ENCODE assay signal across 21 cellular contexts in the genomic region with DNA sequence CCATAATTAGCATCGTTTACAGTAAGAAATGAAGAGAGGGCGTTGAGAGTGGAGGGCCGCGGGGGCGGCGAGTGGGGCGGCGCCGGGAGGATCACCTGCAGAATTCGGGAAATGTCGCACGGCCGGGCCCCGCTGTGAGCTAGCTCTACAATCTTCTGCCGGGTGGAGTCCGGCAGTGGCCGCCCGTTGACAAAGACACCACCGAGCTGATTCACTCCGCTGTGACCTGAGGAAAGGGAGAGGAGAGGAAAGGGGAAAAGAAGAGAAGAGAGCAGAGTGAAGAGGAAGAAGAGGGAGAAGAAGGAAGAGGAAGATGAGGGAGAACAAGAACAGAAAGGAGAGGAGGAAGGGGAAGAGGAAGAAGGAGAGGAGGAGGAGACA. TPM values are rescaled to one million over a fixed set of nuclear protein-coding genes. Genes with fewer than 3 reads are reported as not detected.
DNase-seq lines count a peak whose midpoint lies in the region; ATAC-seq and TF ChIP-seq lines count a peak whose summit lies in the region.
"Had no signal": no experiment of that assay in that cellular context is flagged by ENCODE, and none has a peak within 500 bp of the region (broad histone marks: within the 10 kb centered on the region; RNA-seq: fewer than 3 reads in every experiment).

No MANE protein-coding gene starts in this region.

- peaks cover 6% of the 10 kb centered on the region for H3K4me1 ChIP-seq in mesendoderm (ENCODE audit: control insufficient read depth, low read depth, low read length)

- H2BK120ac ChIP-seq in mesendoderm (ENCODE audit: low read depth, low read length) = no peak overlapping the region

- no peak overlapping the region for H3K23ac ChIP-seq in mesendoderm (ENCODE audit: low read length)

- no peak overlapping the region for H3K4ac ChIP-seq in mesendoderm (ENCODE audit: low read depth, low read length)

- H3K4me3 Mint-ChIP-seq in natural killer cell = peak overlapping the region; percentile 19
- no peak overlapping the region for H3K4me3 Mint-ChIP-seq in natural killer cell treated with Interleukin-12 subunit alpha and Interleukin-12 subunit beta and Interleukin-15 and Interleukin-18, amount 100 ng/mL, for 72 hours
- H3K4me3 Mint-ChIP-seq: activated T-cell treated with anti-CD3 and anti-CD28 coated beads, Interleukin-2, amount 50 U/mL, for 24 hours; mesothelial cell of epicardium had no signal

- no peak overlapping the region for H3K9ac ChIP-seq in mesendoderm (ENCODE audit: low read length)
- H3K9ac ChIP-seq: KMS-11 had no signal

- H2AK5ac ChIP-seq in mesendoderm (ENCODE audit: low read length) = no peak overlapping the region

- no peak overlapping the region for H2BK5ac ChIP-seq in mesendoderm (ENCODE audit: low read length)

- H3K79me2 ChIP-seq in mesendoderm (ENCODE audit: control insufficient read depth, insufficient read depth, low read length) = no peaks in the 10 kb centered on the region

- H3K4me1 Mint-ChIP-seq in natural killer cell = peaks cover 26 to 48% of the 10 kb centered on the region in 2 donors
- H3K4me1 Mint-ChIP-seq in natural killer cell treated with Interleukin-12 subunit alpha and Interleukin-12 subunit beta and Interleukin-15 and Interleukin-18, amount 100 ng/mL, for 72 hours (ENCODE audit: low read depth in 2 of 2) = peaks cover 43 to 47% of the 10 kb centered on the region in 2 donors

- no CpG with 5 or more reads among the region's 20 CpGs for WGBS in mesendoderm (ENCODE audit: extremely low coverage, insufficient coverage, low lambda C conversion rate)

- peaks cover 86% of the 10 kb centered on the region for H3K27me3 ChIP-seq in mesendoderm (ENCODE audit: insufficient read depth, low read length, poor library complexity)

- H3K27ac Mint-ChIP-seq in natural killer cell = no peak overlapping the region
- no peak overlapping the region for H3K27ac Mint-ChIP-seq in natural killer cell treated with Interleukin-12 subunit alpha and Interleukin-12 subunit beta and Interleukin-15 and Interleukin-18, amount 100 ng/mL, for 72 hours
- H3K27ac Mint-ChIP-seq: mesothelial cell of epicardium had no signal

- no peak overlapping the region for H3K18ac ChIP-seq in mesendoderm (ENCODE audit: low read length)

- H3K4me3 ChIP-seq in mesendoderm (ENCODE audit: low read length) = no peak overlapping the region
- H3K4me3 ChIP-seq: right atrium auricular region had no signal

- no peak for ATAC-seq in natural killer cell
- ATAC-seq in natural killer cell treated with Interleukin-12 subunit alpha and Interleukin-12 subunit beta and Interleukin-15 and Interleukin-18, amount 100 ng/mL, for 72 hours = no peak
- ATAC-seq: left cardiac atrium had no signal

- H4K5ac ChIP-seq in mesendoderm (ENCODE audit: low read length) = no peak overlapping the region

- H3K56ac ChIP-seq in mesendoderm (ENCODE audit: low read length) = no peak overlapping the region

- no peak for DNase-seq in natural killer cell
- DNase-seq in natural killer cell treated with Interleukin-12 subunit alpha and Interleukin-12 subunit beta and Interleukin-15 and Interleukin-18, amount 100 ng/mL, for 72 hours (ENCODE audit: low spot score) = no peak
- peak; percentile 57 for DNase-seq in mesendoderm
- DNase-seq in DMS 273 (lab: John Stamatoyannopoulos, UW; ENCODE audit: unreplicated experiment) = no peak
- no peak for DNase-seq in mucosa of gallbladder (ENCODE audit: low spot score)
- no peak for DNase-seq in RPMI8226
- DNase-seq in GDM1 (lab: John Stamatoyannopoulos, UW) = no peak
- DNase-seq: activated CD4-positive, alpha-beta T cell treated with anti-CD3 and anti-CD28 coated beads, Interleukin-2, amount 50 U/mL, for 4 hours; activated T-cell treated with anti-CD3 and anti-CD28 coated beads, Interleukin-2, amount 50 U/mL, for 24 hours; DMS153; foreskin melanocyte; left cardiac atrium; NCI-H2029 treated with DMSO at 0.1 percent for 48 hours; nucleus accumbens had no signal

- H3K36me3 Mint-ChIP-seq in natural killer cell = peaks cover 58% of the 10 kb centered on the region
- H3K36me3 Mint-ChIP-seq in natural killer cell treated with Interleukin-12 subunit alpha and Interleukin-12 subunit beta and Interleukin-15 and Interleukin-18, amount 100 ng/mL, for 72 hours = peaks cover 35% of the 10 kb centered on the region
- H3K36me3 Mint-ChIP-seq: mesothelial cell of epicardium had no signal

- intact Hi-C loops in natural killer cell (cut with micrococcal nuclease) = no loop called here

- no peak for TF ChIP-seq CTCF in natural killer cell (IDR thresholded peaks at IDR 0.05)

- H3K27me3 Mint-ChIP-seq in natural killer cell (ENCODE audit: low read depth in 2 of 2) = peaks cover 72 to 78% of the 10 kb centered on the region in 2 donors
- peaks cover 65 to 77% of the 10 kb centered on the region in 2 donors for H3K27me3 Mint-ChIP-seq in natural killer cell treated with Interleukin-12 subunit alpha and Interleukin-12 subunit beta and Interleukin-15 and Interleukin-18, amount 100 ng/mL, for 72 hours

- H3K4me2 ChIP-seq in mesendoderm (ENCODE audit: low read length) = no peak overlapping the region
- H3K4me2 ChIP-seq: KMS-11 had no signal

- H3K79me1 ChIP-seq in mesendoderm (ENCODE audit: low read length) = no peaks in the 10 kb centered on the region

- H4K8ac ChIP-seq in mesendoderm (ENCODE audit: low read depth, low read length) = no peak overlapping the region

- H3K27ac ChIP-seq in cingulate gyrus (ENCODE audit: low read depth, low read length) (peak overlapping the region; percentile 63), mesendoderm (ENCODE audit: low read depth, low read length) (no peak overlapping the region)
- H3K27ac ChIP-seq: KMS-11, right atrium auricular region had no signal

- H3K9me3 Mint-ChIP-seq in natural killer cell = peaks cover 3 to 5% of the 10 kb centered on the region in 2 donors
- H3K9me3 Mint-ChIP-seq in natural killer cell treated with Interleukin-12 subunit alpha and Interleukin-12 subunit beta and Interleukin-15 and Interleukin-18, amount 100 ng/mL, for 72 hours = peaks cover 4% of the 10 kb centered on the region
- H3K9me3 Mint-ChIP-seq: mesothelial cell of epicardium had no signal

- H2BK15ac ChIP-seq in mesendoderm (replicated peaks; ENCODE audit: low read depth) = no peak overlapping the region

- H3K36me3 ChIP-seq in mesendoderm (ENCODE audit: control insufficient read depth, insufficient read depth, low read length) = no peaks in the 10 kb centered on the region
- H3K36me3 ChIP-seq: right atrium auricular region had no signal

RNA-seq across cellular contexts. Expression of a gene that starts 8.5 kb away (rescaled TPM):
- total RNA-seq in natural killer cell (not detected), mucosa of gallbladder (0.03 TPM)
- total RNA-seq in natural killer cell treated with Interleukin-12 subunit alpha and Interleukin-12 subunit beta and Interleukin-15 and Interleukin-18, amount 100 ng/mL, for 72 hours = not detected
- 0.32 TPM for polyA plus RNA-seq in mesendoderm (2013, experiment 1 of 2)
- 0.24 TPM for polyA plus RNA-seq in mesendoderm (2013, experiment 2 of 2)
- total RNA-seq: bronchial epithelial cell, epithelial cell of proximal tubule, left cardiac atrium, mesothelial cell of epicardium, right atrium auricular region had no signal
- polyA plus RNA-seq: AG04450 had no signal
